ENCODE assay signal across 34 cellular contexts in the genomic region with DNA sequence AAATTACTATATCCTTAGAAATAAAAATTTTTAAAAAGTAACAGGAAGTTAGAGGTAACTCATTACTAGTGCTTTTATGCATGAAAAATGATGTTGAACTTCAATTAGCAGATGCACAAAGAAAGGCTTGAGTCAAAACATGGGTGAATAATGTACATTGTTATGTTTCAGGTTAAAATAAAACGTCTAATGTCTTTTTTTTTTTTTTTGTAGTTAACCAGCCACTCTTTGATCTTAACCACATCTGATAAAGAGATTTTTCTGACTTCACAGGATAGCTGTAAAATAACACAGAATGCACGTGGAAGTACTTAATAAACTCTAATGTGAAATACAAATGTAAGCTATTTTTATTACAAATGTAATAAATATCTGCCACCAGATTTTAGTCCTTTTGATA.
DNase-seq lines count a peak whose midpoint lies in the region; ATAC-seq and TF ChIP-seq lines count a peak whose summit lies in the region.
"Had no signal": no experiment of that assay in that cellular context is flagged by ENCODE, and none has a peak within 500 bp of the region (broad histone marks: within the 10 kb centered on the region; RNA-seq: fewer than 3 reads in every experiment).

No MANE protein-coding gene starts in this region.

- no peaks in the 10 kb centered on the region for H3K9me3 Mint-ChIP-seq in CD4-positive, alpha-beta T cell
- no peaks in the 10 kb centered on the region for H3K9me3 Mint-ChIP-seq in IgD-negative memory B cell
- no peaks in the 10 kb centered on the region for H3K9me3 Mint-ChIP-seq in activated CD8-positive, alpha-beta T cell treated with anti-CD3 and anti-CD28 coated beads, Interleukin-2, amount 10 ng/mL, durations not matched to agents 7 days and 5 days (ENCODE audit: insufficient read depth)
- H3K9me3 Mint-ChIP-seq in naive thymus-derived CD4-positive, alpha-beta T cell = no peaks in the 10 kb centered on the region
- H3K9me3 Mint-ChIP-seq: activated naive CD8-positive, alpha-beta T cell treated with anti-CD3 and anti-CD28 coated beads, Interleukin-2, amount 10 ng/mL, durations not matched to agents 7 days and 5 days; activated T-helper 17 cell treated with anti-CD3 and anti-CD28 coated beads, Interleukin-2, amount 50 U/mL, for 72 hours had no signal

- intact Hi-C loops in CD4-positive, alpha-beta T cell (cut with DNase I, micrococcal nuclease) = loop anchor here (2.0 kb wide), 2 partner anchors 180 to 182 kb away; a partner anchor contains a TSS
- intact Hi-C loops in naive thymus-derived CD4-positive, alpha-beta T cell (cut with micrococcal nuclease) = loop anchor here (1.0 to 5.0 kb wide), 6 partner anchors 11 to 343 kb away; a partner anchor contains a TSS
- intact Hi-C loops in breast epithelium (cut with DNase I; ENCODE audit: low total_unique reads) = no loop called here

- POLR2A ChIA-PET in CD4-positive, alpha-beta T cell (lab: Charles Lee) = interaction anchor here (0.6 to 1.4 kb wide), 5 partner anchors 15 to 115 kb away, joined by 3 to 14 read pairs (median 3); a partner anchor contains a TSS
- POLR2A ChIA-PET in activated CD8-positive, alpha-beta T cell treated with anti-CD3 and anti-CD28 coated beads, Interleukin-2, amount 10 ng/mL, durations not matched to agents 7 days and 5 days (lab: Charles Lee) = interaction anchor here (1.0 kb wide), 2 partner anchors 15 to 62 kb away, joined by 3 read pairs; no protein-coding TSS in a partner anchor
- POLR2A ChIA-PET in naive thymus-derived CD4-positive, alpha-beta T cell (lab: Charles Lee) = interaction anchor here (0.6 to 4.6 kb wide), 8 partner anchors 16 to 342 kb away, joined by 3 to 26 read pairs (median 4); a partner anchor contains a TSS

- no peaks in the 10 kb centered on the region for H3K9me3 ChIP-seq in CD4-positive, alpha-beta T cell (ENCODE audit: control insufficient read depth, low read length)
- no peaks in the 10 kb centered on the region for H3K9me3 ChIP-seq in naive thymus-derived CD4-positive, alpha-beta T cell (ENCODE audit: control insufficient read depth in 2 of 3, low read length in 3 of 3)
- no peaks in the 10 kb centered on the region for H3K9me3 ChIP-seq in breast epithelium
- H3K9me3 ChIP-seq: HAP-1, Peyer's patch, psoas muscle, sigmoid colon, tibial artery had no signal

- CTCF ChIA-PET in CD4-positive, alpha-beta T cell (lab: Charles Lee) = interaction anchor here (1.0 to 1.9 kb wide), 4 partner anchors 23 to 297 kb away, joined by 3 to 6 read pairs (median 4); no protein-coding TSS in a partner anchor
- CTCF ChIA-PET in activated CD8-positive, alpha-beta T cell treated with anti-CD3 and anti-CD28 coated beads, Interleukin-2, amount 10 ng/mL, durations not matched to agents 7 days and 5 days (lab: Charles Lee) = interaction anchor here (2.9 kb wide), 1 partner anchor 22 kb away, joined by 15 read pairs; no protein-coding TSS in a partner anchor
- CTCF ChIA-PET in naive thymus-derived CD4-positive, alpha-beta T cell (lab: Charles Lee) = interaction anchor here (0.9 to 2.2 kb wide), 3 partner anchors 18 to 22 kb away, joined by 3 to 6 read pairs (median 5); no protein-coding TSS in a partner anchor

- no peaks in the 10 kb centered on the region for H3K27me3 ChIP-seq in CD4-positive, alpha-beta T cell (ENCODE audit: control insufficient read depth, insufficient read depth, low read length)
- no peaks in the 10 kb centered on the region for H3K27me3 ChIP-seq in naive thymus-derived CD4-positive, alpha-beta T cell (ENCODE audit: control insufficient read depth in 2 of 2, insufficient read depth in 2 of 2, low read length in 2 of 2)
- no peaks in the 10 kb centered on the region for H3K27me3 ChIP-seq in breast epithelium
- H3K27me3 ChIP-seq: Peyer's patch, sigmoid colon, tibial artery had no signal

- H3K36me3 Mint-ChIP-seq in CD4-positive, alpha-beta T cell (ENCODE audit: low read depth) = peaks cover 9% of the 10 kb centered on the region
- H3K36me3 Mint-ChIP-seq in IgD-negative memory B cell = peaks cover 9% of the 10 kb centered on the region
- peaks cover 2% of the 10 kb centered on the region for H3K36me3 Mint-ChIP-seq in activated CD8-positive, alpha-beta T cell treated with anti-CD3 and anti-CD28 coated beads, Interleukin-2, amount 10 ng/mL, durations not matched to agents 7 days and 5 days (ENCODE audit: low read depth)
- peaks cover 0 to 15% (median 9%) of the 10 kb centered on the region in 5 donors for H3K36me3 Mint-ChIP-seq in naive thymus-derived CD4-positive, alpha-beta T cell

- H3K4me1 Mint-ChIP-seq in CD4-positive, alpha-beta T cell (ENCODE audit: low read depth) = peaks cover 62% of the 10 kb centered on the region
- H3K4me1 Mint-ChIP-seq in IgD-negative memory B cell = peaks cover 21 to 30% (median 26%) of the 10 kb centered on the region in 3 donors
- peaks cover 58% of the 10 kb centered on the region for H3K4me1 Mint-ChIP-seq in activated CD8-positive, alpha-beta T cell treated with anti-CD3 and anti-CD28 coated beads, Interleukin-2, amount 10 ng/mL, durations not matched to agents 7 days and 5 days (ENCODE audit: low read depth)
- peaks cover 34 to 68% (median 62%) of the 10 kb centered on the region in 7 donors for H3K4me1 Mint-ChIP-seq in naive thymus-derived CD4-positive, alpha-beta T cell

- no peak overlapping the region for H3K27ac ChIP-seq in CD4-positive, alpha-beta T cell (ENCODE audit: low read depth, low read length)
- no peak overlapping the region for H3K27ac ChIP-seq in naive thymus-derived CD4-positive, alpha-beta T cell (ENCODE audit: low read depth, low read length)
- no peak overlapping the region for H3K27ac ChIP-seq in breast epithelium
- H3K27ac ChIP-seq: Peyer's patch, psoas muscle, tibial artery, WERI-Rb-1 had no signal

- H3K4me3 ChIP-seq in naive thymus-derived CD4-positive, alpha-beta T cell (ENCODE audit: low read length) = no peak overlapping the region
- H3K4me3 ChIP-seq in breast epithelium = no peak overlapping the region
- H3K4me3 ChIP-seq: HAP-1, Peyer's patch, psoas muscle, sigmoid colon, tibial artery had no signal

- no peak for TF ChIP-seq CTCF in CD4-positive, alpha-beta T cell (IDR thresholded peaks at IDR 0.05)
- no peak for TF ChIP-seq CTCF in breast epithelium (IDR thresholded peaks at IDR 0.05)

- DNase-seq in CD4-positive, alpha-beta T cell = no peak
- DNase-seq in activated CD8-positive, alpha-beta T cell treated with anti-CD3 and anti-CD28 coated beads, Interleukin-2, amount 10 ng/mL, durations not matched to agents 7 days and 5 days = no peak
- DNase-seq in naive thymus-derived CD4-positive, alpha-beta T cell = peak in 7 of 9 donors; percentile 12 to 73 (median 68)
- no peak for DNase-seq in NCI-H510A (lab: John Stamatoyannopoulos, UW)
- no peak for DNase-seq in breast epithelium (ENCODE audit: low spot score in 2 of 2)
- DNase-seq in NCI-H2107 (lab: John Stamatoyannopoulos, UW) = no peak
- DNase-seq: activated CD4-positive, alpha-beta T cell treated with anti-CD3 and anti-CD28 coated beads, Interleukin-2, amount 50 U/mL, for 4 hours; activated CD8-positive, alpha-beta memory T cell treated with anti-CD3 and anti-CD28 coated beads, Interleukin-2, amount 50 U/mL, for 48 hours; activated naive CD8-positive, alpha-beta T cell treated with anti-CD3 and anti-CD28 coated beads, Interleukin-2, amount 10 ng/mL, durations not matched to agents 7 days and 5 days; C1 segment of cervical spinal cord; cortex of kidney; DMS79 treated with DMSO at 0.1 percent for 48 hours; effector memory CD4-positive, alpha-beta T cell; erythroblast; GF-D8; glutamatergic neuron; islet precursor cell; left ventricle myocardium superior; NCI-H146; NCI-H345; NCI-H748 treated with DMSO at 0.1 percent for 48 hours; Peyer's patch; psoas muscle; SHP77; sigmoid colon; stimulated activated CD4-positive, alpha-beta T cell treated with anti-CD3 and anti-CD28 coated beads, Interleukin-12 subunit alpha, Interleukin-12 subunit beta, amount 100 ng/mL, for 4 hours; stimulated activated CD4-positive, alpha-beta T cell treated with anti-CD3 and anti-CD28 coated beads, Interleukin-4, amount 100 ng/mL, for 1 hour; T1000; tibial artery; WERI-Rb-1 had no signal

- H3K4me1 ChIP-seq in naive thymus-derived CD4-positive, alpha-beta T cell (ENCODE audit: control insufficient read depth in 2 of 2, insufficient read depth in 2 of 2, low read length in 2 of 2) = peaks cover 46 to 49% of the 10 kb centered on the region in 2 donors
- H3K4me1 ChIP-seq in breast epithelium = no peaks in the 10 kb centered on the region
- H3K4me1 ChIP-seq: HAP-1, tibial artery had no signal

- H3K4me3 Mint-ChIP-seq in CD4-positive, alpha-beta T cell = peak overlapping the region; percentile 64
- no peak overlapping the region for H3K4me3 Mint-ChIP-seq in IgD-negative memory B cell
- H3K4me3 Mint-ChIP-seq in activated CD8-positive, alpha-beta T cell treated with anti-CD3 and anti-CD28 coated beads, Interleukin-2, amount 10 ng/mL, durations not matched to agents 7 days and 5 days = peak overlapping the region; percentile 5
- H3K4me3 Mint-ChIP-seq in naive thymus-derived CD4-positive, alpha-beta T cell = peak overlapping the region; percentile 21 to 96 (median 61)

- H3K36me3 ChIP-seq in naive thymus-derived CD4-positive, alpha-beta T cell (ENCODE audit: control insufficient read depth in 2 of 3, insufficient read depth in 3 of 3, low read length in 3 of 3) = peaks cover 0 to under 1% (median 0%) of the 10 kb centered on the region in 3 experiments
- no peaks in the 10 kb centered on the region for H3K36me3 ChIP-seq in breast epithelium
- H3K36me3 ChIP-seq: HAP-1, Peyer's patch, WERI-Rb-1 had no signal

- TF ChIP-seq POLR2A in breast epithelium (IDR thresholded peaks at IDR 0.05) = no peak

- peak overlapping the region; percentile 86 for H3K27ac Mint-ChIP-seq in CD4-positive, alpha-beta T cell
- peak overlapping the region in 2 of 3 donors; percentile 89 to 90 for H3K27ac Mint-ChIP-seq in IgD-negative memory B cell
- no peak overlapping the region for H3K27ac Mint-ChIP-seq in activated CD8-positive, alpha-beta T cell treated with anti-CD3 and anti-CD28 coated beads, Interleukin-2, amount 10 ng/mL, durations not matched to agents 7 days and 5 days
- peak overlapping the region; percentile 67 to 90 (median 81) for H3K27ac Mint-ChIP-seq in naive thymus-derived CD4-positive, alpha-beta T cell
- H3K27ac Mint-ChIP-seq: activated naive CD8-positive, alpha-beta T cell treated with anti-CD3 and anti-CD28 coated beads, Interleukin-2, amount 10 ng/mL, durations not matched to agents 7 days and 5 days; activated T-helper 17 cell treated with anti-CD3 and anti-CD28 coated beads, Interleukin-2, amount 50 U/mL, for 72 hours had no signal

- peak; percentile 40 for ATAC-seq in CD4-positive, alpha-beta T cell (ENCODE audit: poor library complexity)
- no peak for ATAC-seq in activated CD8-positive, alpha-beta T cell treated with anti-CD3 and anti-CD28 coated beads, Interleukin-2, amount 10 ng/mL, durations not matched to agents 7 days and 5 days
- peak; percentile 31 for ATAC-seq in naive thymus-derived CD4-positive, alpha-beta T cell
- ATAC-seq: activated T-helper 17 cell treated with anti-CD3 and anti-CD28 coated beads, Interleukin-2, amount 50 U/mL, for 72 hours; HepG2; left ventricle myocardium superior; psoas muscle had no signal

- H3K27me3 Mint-ChIP-seq in CD4-positive, alpha-beta T cell = no peaks in the 10 kb centered on the region
- no peaks in the 10 kb centered on the region for H3K27me3 Mint-ChIP-seq in IgD-negative memory B cell
- H3K27me3 Mint-ChIP-seq in activated CD8-positive, alpha-beta T cell treated with anti-CD3 and anti-CD28 coated beads, Interleukin-2, amount 10 ng/mL, durations not matched to agents 7 days and 5 days (ENCODE audit: low read depth) = peaks cover 5% of the 10 kb centered on the region
- peaks cover 0 to 14% (median 0%) of the 10 kb centered on the region in 5 donors for H3K27me3 Mint-ChIP-seq in naive thymus-derived CD4-positive, alpha-beta T cell
- H3K27me3 Mint-ChIP-seq: activated T-helper 17 cell treated with anti-CD3 and anti-CD28 coated beads, Interleukin-2, amount 50 U/mL, for 72 hours had no signal

Comparison
In these comparisons a context has a peak if more than half of its experiments do, and no peak if none do; other contexts are left out.
1. DNase-seq: peak in naive thymus-derived CD4-positive, alpha-beta T cell (7 of 9); none in CD4-positive, alpha-beta T cell (0 of 10), activated CD8-positive, alpha-beta T cell treated with anti-CD3 and anti-CD28 coated beads, Interleukin-2, amount 10 ng/mL, durations not matched to agents 7 days and 5 days (single experiment), NCI-H510A (single experiment), breast epithelium (0 of 2) and NCI-H2107 (single experiment).
2. H3K4me3 Mint-ChIP-seq: peak in CD4-positive, alpha-beta T cell (single experiment), activated CD8-positive, alpha-beta T cell treated with anti-CD3 and anti-CD28 coated beads, Interleukin-2, amount 10 ng/mL, durations not matched to agents 7 days and 5 days (single experiment) and naive thymus-derived CD4-positive, alpha-beta T cell (10 of 10); none in IgD-negative memory B cell (0 of 4).